In genomic region chr18:51731070-51731469, GRCh38 we compare ENCODE assay signal across 1 cellular context.
TF ChIP-seq lines count a peak whose summit lies in the region.

No MANE protein-coding gene starts in this region.

TF ChIP-seq in GM12878, 131 proteins besides CTCF, POLR2A, EP300 and RAD21 (continued from another document):
- no peak for TF ChIP-seq BCLAF1 (IDR thresholded peaks at IDR 0.05)
- 0 out of 2 replicates have a peak, but pooled peaks have one; percentile 15 for TF ChIP-seq SMARCA5 (IDR thresholded peaks at IDR 0.05)
- TF ChIP-seq MLLT1 (IDR thresholded peaks at IDR 0.05), result peak; percentile 19; the same call in 1 of the 2 replicates
- TF ChIP-seq ESRRA (IDR thresholded peaks at IDR 0.05; ENCODE audit: low read length), result no peak
- TF ChIP-seq JUNB (IDR thresholded peaks at IDR 0.05), result no peak
- TF ChIP-seq ATF2 (IDR thresholded peaks at IDR 0.05; ENCODE audit: low read length), result no peak
